31 cellular contexts compared by ENCODE assay signal in genomic region chr2:215901796-215902195, GRCh38.
"Had no signal": no experiment of that assay in that cellular context is flagged by ENCODE, and none has a peak within 500 bp of the region (broad histone marks: within the 10 kb centered on the region; RNA-seq: fewer than 3 reads in every experiment).

No MANE protein-coding gene starts in this region.

- H3K4me1 Mint-ChIP-seq: activated CD4-positive, alpha-beta memory T cell treated with anti-CD3 and anti-CD28 coated beads, Interleukin-2, amount 10 ng/mL, durations not matched to agents 7 days and 5 days; activated CD8-positive, alpha-beta memory T cell treated with anti-CD3 and anti-CD28 coated beads, Interleukin-2, amount 10 ng/mL, durations not matched to agents 7 days and 5 days had no signal

- H3K9me3 ChIP-seq: ascending aorta, body of pancreas had no signal

- H3K4me3 Mint-ChIP-seq: activated B cell treated with CpG ODN at 0.5 μM for 24 hours; activated CD4-positive, alpha-beta memory T cell treated with anti-CD3 and anti-CD28 coated beads, Interleukin-2, amount 10 ng/mL, durations not matched to agents 7 days and 5 days; activated CD8-positive, alpha-beta memory T cell treated with anti-CD3 and anti-CD28 coated beads, Interleukin-2, amount 10 ng/mL, durations not matched to agents 7 days and 5 days; activated naive CD4-positive, alpha-beta T cell treated with anti-CD3 and anti-CD28 coated beads, Interleukin-2, amount 50 U/mL, for 24 hours; activated naive CD8-positive, alpha-beta T cell treated with anti-CD3 and anti-CD28 coated beads, Interleukin-2, amount 10 ng/mL, durations not matched to agents 7 days and 5 days had no signal

- H3K36me3 Mint-ChIP-seq: activated CD8-positive, alpha-beta memory T cell treated with anti-CD3 and anti-CD28 coated beads, Interleukin-2, amount 10 ng/mL, durations not matched to agents 7 days and 5 days; activated naive CD4-positive, alpha-beta T cell treated with anti-CD3 and anti-CD28 coated beads, Interleukin-2, amount 50 U/mL, for 24 hours; activated naive CD8-positive, alpha-beta T cell treated with anti-CD3 and anti-CD28 coated beads, Interleukin-2, amount 10 ng/mL, durations not matched to agents 7 days and 5 days had no signal

- DNase-seq: activated B cell treated with CpG ODN at 0.5 μM for 24 hours; activated CD4-positive, alpha-beta memory T cell treated with anti-CD3 and anti-CD28 coated beads, Interleukin-2, amount 10 ng/mL, durations not matched to agents 7 days and 5 days; activated CD4-positive, alpha-beta T cell treated with anti-CD3 and anti-CD28 coated beads for 4 hours; activated CD4-positive, CD25-positive, alpha-beta regulatory T cell treated with anti-CD3 and anti-CD28 coated beads, Interleukin-2, amount 50 U/mL, for 72 hours; activated CD8-positive, alpha-beta memory T cell treated with anti-CD3 and anti-CD28 coated beads for 24 hours; activated CD8-positive, alpha-beta memory T cell treated with anti-CD3 and anti-CD28 coated beads, Interleukin-2, amount 10 ng/mL, durations not matched to agents 7 days and 5 days; activated CD8-positive, alpha-beta memory T cell treated with anti-CD3 and anti-CD28 coated beads, Interleukin-2, amount 50 U/mL, for 48 hours; activated gamma-delta T cell; activated naive CD4-positive, alpha-beta T cell treated with Interleukin-2 at 50 U/mL for 16 hours; activated naive CD8-positive, alpha-beta T cell treated with anti-CD3 and anti-CD28 coated beads, Interleukin-2, amount 10 ng/mL, durations not matched to agents 7 days and 5 days; activated T-cell treated with anti-CD3 and anti-CD28 coated beads, Interleukin-2, amount 50 U/mL, for 72 hours; body of pancreas; NCI-H1048; NCI-H1105 treated with DMSO at 0.1 percent for 48 hours; NCI-H1436; NCI-H1694; NCI-H1930; NCI-H2081 treated with DMSO at 0.1 percent for 48 hours; NCI-H226; NCI-H524 treated with DMSO at 0.1 percent for 48 hours; NK-92 treated with Interleukin-12 subunit alpha and Interleukin-12 subunit beta, amount 100 ng/mL, for 24 hours; Right ventricle myocardium superior; SW 1271; T-helper 1 cell; T-helper 2 cell; T-helper 9 cell had no signal

- H3K4me1 ChIP-seq: ascending aorta, body of pancreas had no signal

- H3K4me3 ChIP-seq: ascending aorta, body of pancreas, K562 had no signal

- H3K36me3 ChIP-seq: ascending aorta had no signal

- ATAC-seq: activated CD8-positive, alpha-beta memory T cell treated with anti-CD3 and anti-CD28 coated beads, Interleukin-2, amount 10 ng/mL, durations not matched to agents 7 days and 5 days; activated T-cell treated with anti-CD3 and anti-CD28 coated beads, Interleukin-2, amount 50 U/mL, for 72 hours; body of pancreas; K562 had no signal

- H3K27me3 ChIP-seq: ascending aorta, body of pancreas had no signal

- H3K27ac Mint-ChIP-seq: activated B cell treated with CpG ODN at 0.5 μM for 24 hours; activated CD4-positive, alpha-beta memory T cell treated with anti-CD3 and anti-CD28 coated beads, Interleukin-2, amount 10 ng/mL, durations not matched to agents 7 days and 5 days; activated CD8-positive, alpha-beta memory T cell treated with anti-CD3 and anti-CD28 coated beads, Interleukin-2, amount 10 ng/mL, durations not matched to agents 7 days and 5 days; activated naive CD4-positive, alpha-beta T cell treated with anti-CD3 and anti-CD28 coated beads, Interleukin-2, amount 50 U/mL, for 24 hours; activated naive CD8-positive, alpha-beta T cell treated with anti-CD3 and anti-CD28 coated beads, Interleukin-2, amount 10 ng/mL, durations not matched to agents 7 days and 5 days; activated T-helper 2 cell treated with anti-CD3 and anti-CD28 coated beads, Interferon-gamma antibody, Interleukin-2, Interleukin-4, amounts not matched to agents 10 μg/mL and 5 μg/mL and 100 μg/mL, durations not matched to agents 14 hours and 24 hours and 36 hours had no signal

- H3K27ac ChIP-seq: ascending aorta, body of pancreas, VCaP had no signal

- H3K9me3 Mint-ChIP-seq: activated B cell treated with CpG ODN at 0.5 μM for 24 hours; activated CD4-positive, alpha-beta memory T cell treated with anti-CD3 and anti-CD28 coated beads, Interleukin-2, amount 10 ng/mL, durations not matched to agents 7 days and 5 days; activated naive CD4-positive, alpha-beta T cell treated with anti-CD3 and anti-CD28 coated beads, Interleukin-2, amount 50 U/mL, for 24 hours; activated naive CD8-positive, alpha-beta T cell treated with anti-CD3 and anti-CD28 coated beads, Interleukin-2, amount 10 ng/mL, durations not matched to agents 7 days and 5 days; activated T-cell treated with anti-CD3 and anti-CD28 coated beads, Interleukin-2, amount 50 U/mL, for 72 hours; activated T-helper 2 cell treated with anti-CD3 and anti-CD28 coated beads, Interferon-gamma antibody, Interleukin-2, Interleukin-4, amounts not matched to agents 10 μg/mL and 5 μg/mL and 100 μg/mL, durations not matched to agents 14 hours and 24 hours and 36 hours had no signal
